1 cellular context compared by ENCODE assay signal in genomic region chr6:160394654-160395035, GRCh38.
TF ChIP-seq lines count a peak whose summit lies in the region.

No MANE protein-coding gene starts in this region.

TF ChIP-seq in GM23338, 12 proteins besides CTCF, POLR2A, EP300 and RAD21 (continued from another document):
- TF ChIP-seq REST (IDR thresholded peaks at IDR 0.05; ENCODE audit: unreplicated experiment): no peak
- TF ChIP-seq STAT1 (IDR thresholded peaks at IDR 0.05; ENCODE audit: unreplicated experiment): no peak
- TF ChIP-seq EZH2 (IDR thresholded peaks at IDR 0.05; ENCODE audit: low read depth, unreplicated experiment): no peak
- no peak for TF ChIP-seq POLR2AphosphoS5 (IDR thresholded peaks at IDR 0.05; ENCODE audit: low read depth)
- TF ChIP-seq, protein P1, sequence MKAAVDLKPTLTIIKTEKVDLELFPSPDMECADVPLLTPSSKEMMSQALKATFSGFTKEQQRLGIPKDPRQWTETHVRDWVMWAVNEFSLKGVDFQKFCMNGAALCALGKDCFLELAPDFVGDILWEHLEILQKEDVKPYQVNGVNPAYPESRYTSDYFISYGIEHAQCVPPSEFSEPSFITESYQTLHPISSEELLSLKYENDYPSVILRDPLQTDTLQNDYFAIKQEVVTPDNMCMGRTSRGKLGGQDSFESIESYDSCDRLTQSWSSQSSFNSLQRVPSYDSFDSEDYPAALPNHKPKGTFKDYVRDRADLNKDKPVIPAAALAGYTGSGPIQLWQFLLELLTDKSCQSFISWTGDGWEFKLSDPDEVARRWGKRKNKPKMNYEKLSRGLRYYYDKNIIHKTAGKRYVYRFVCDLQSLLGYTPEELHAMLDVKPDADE (IDR thresholded peaks at IDR 0.05): no peak
- no peak for TF ChIP-seq ZNF114 (CRISPR knock-in tag; IDR thresholded peaks at IDR 0.05)
- TF ChIP-seq CREB1 (CRISPR knock-in tag; IDR thresholded peaks at IDR 0.05; ENCODE audit: low read depth): no peak
- TF ChIP-seq ZNF331 (CRISPR knock-in tag; IDR thresholded peaks at IDR 0.05; ENCODE audit: low read depth): no peak
